In the genomic region with DNA sequence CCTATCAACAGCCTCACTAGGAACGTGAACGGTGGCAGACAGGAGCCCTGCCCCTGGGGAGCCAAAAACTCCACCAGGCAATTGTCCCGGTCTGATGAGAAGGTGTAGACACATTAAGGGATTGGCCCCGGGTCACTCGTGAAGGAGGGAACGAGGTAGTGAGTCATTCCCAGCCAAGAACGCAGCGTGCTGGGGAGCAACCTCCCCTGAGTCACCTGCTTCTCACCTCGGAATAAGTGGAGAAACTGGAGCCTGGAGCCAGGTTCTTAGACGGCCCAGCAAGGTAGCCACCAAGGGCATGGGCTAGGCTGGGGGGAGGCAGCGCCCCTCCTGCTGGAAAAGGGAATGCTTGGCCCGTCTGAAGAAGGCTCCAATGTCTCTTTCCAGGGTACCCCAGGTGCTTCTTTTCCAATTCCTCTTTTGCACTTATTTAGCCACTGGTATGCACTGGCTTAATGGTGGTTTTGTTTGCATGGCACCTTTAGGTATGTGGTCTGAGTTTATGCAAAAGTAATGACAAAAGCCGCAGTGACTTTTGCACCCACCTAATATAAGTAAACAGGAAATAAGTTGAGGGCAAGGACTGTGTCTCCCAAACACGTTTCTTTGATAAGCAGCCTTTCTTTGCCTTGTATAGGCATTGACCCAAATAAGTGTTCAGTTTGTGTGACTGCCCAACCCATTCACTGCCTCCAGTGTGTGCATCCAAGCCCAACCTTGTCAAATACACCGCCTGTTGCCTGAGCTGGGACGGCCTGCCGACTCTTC, we compare ENCODE assay signal across 1 cellular context.
TF ChIP-seq lines count a peak whose summit lies in the region.

No MANE protein-coding gene starts in this region.

TF ChIP-seq in HepG2, 621 proteins besides CTCF, POLR2A, EP300 and RAD21 (continued from another document and continues in another):
- TF ChIP-seq, protein P1, sequence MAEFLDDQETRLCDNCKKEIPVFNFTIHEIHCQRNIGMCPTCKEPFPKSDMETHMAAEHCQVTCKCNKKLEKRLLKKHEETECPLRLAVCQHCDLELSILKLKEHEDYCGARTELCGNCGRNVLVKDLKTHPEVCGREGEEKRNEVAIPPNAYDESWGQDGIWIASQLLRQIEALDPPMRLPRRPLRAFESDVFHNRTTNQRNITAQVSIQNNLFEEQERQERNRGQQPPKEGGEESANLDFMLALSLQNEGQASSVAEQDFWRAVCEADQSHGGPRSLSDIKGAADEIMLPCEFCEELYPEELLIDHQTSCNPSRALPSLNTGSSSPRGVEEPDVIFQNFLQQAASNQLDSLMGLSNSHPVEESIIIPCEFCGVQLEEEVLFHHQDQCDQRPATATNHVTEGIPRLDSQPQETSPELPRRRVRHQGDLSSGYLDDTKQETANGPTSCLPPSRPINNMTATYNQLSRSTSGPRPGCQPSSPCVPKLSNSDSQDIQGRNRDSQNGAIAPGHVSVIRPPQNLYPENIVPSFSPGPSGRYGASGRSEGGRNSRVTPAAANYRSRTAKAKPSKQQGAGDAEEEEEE (CRISPR knock-in tag; IDR thresholded peaks at IDR 0.05; ENCODE audit: borderline replicate concordance) = peak; percentile 77; the same call in 1 of the 2 replicates
- no peak for TF ChIP-seq SRSF4 (IDR thresholded peaks at IDR 0.05; ENCODE audit: low read depth, low read length, poor library complexity, severe bottlenecking)
- TF ChIP-seq HOXA7 (CRISPR knock-in tag; IDR thresholded peaks at IDR 0.05) = no peak
- TF ChIP-seq, protein P2, sequence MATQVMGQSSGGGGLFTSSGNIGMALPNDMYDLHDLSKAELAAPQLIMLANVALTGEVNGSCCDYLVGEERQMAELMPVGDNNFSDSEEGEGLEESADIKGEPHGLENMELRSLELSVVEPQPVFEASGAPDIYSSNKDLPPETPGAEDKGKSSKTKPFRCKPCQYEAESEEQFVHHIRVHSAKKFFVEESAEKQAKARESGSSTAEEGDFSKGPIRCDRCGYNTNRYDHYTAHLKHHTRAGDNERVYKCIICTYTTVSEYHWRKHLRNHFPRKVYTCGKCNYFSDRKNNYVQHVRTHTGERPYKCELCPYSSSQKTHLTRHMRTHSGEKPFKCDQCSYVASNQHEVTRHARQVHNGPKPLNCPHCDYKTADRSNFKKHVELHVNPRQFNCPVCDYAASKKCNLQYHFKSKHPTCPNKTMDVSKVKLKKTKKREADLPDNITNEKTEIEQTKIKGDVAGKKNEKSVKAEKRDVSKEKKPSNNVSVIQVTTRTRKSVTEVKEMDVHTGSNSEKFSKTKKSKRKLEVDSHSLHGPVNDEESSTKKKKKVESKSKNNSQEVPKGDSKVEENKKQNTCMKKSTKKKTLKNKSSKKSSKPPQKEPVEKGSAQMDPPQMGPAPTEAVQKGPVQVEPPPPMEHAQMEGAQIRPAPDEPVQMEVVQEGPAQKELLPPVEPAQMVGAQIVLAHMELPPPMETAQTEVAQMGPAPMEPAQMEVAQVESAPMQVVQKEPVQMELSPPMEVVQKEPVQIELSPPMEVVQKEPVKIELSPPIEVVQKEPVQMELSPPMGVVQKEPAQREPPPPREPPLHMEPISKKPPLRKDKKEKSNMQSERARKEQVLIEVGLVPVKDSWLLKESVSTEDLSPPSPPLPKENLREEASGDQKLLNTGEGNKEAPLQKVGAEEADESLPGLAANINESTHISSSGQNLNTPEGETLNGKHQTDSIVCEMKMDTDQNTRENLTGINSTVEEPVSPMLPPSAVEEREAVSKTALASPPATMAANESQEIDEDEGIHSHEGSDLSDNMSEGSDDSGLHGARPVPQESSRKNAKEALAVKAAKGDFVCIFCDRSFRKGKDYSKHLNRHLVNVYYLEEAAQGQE (IDR thresholded peaks at IDR 0.05; ENCODE audit: borderline replicate concordance in 1 of 2, low read depth in 1 of 2, low read length in 2 of 2) = peak in 1 of 2 experiments; percentile 73; a peak in 2 of 4 replicates
- 0 out of 2 replicates have a peak, but pooled peaks have one; percentile 22 for TF ChIP-seq ZNF530 (CRISPR knock-in tag; IDR thresholded peaks at IDR 0.05; ENCODE audit: low read depth)
- peak; percentile 81 for TF ChIP-seq NCOA2 (CRISPR knock-in tag; IDR thresholded peaks at IDR 0.05)
- TF ChIP-seq CBX5 (CRISPR knock-in tag; IDR thresholded peaks at IDR 0.05; ENCODE audit: borderline replicate concordance) = 0 out of 2 replicates have a peak, but pooled peaks have one; percentile 8
- no peak for TF ChIP-seq SCMH1 (CRISPR knock-in tag; IDR thresholded peaks at IDR 0.05; ENCODE audit: borderline replicate concordance)
- TF ChIP-seq NFRKB (IDR thresholded peaks at IDR 0.05) = 0 out of 2 replicates have a peak, but pooled peaks have one; percentile 16
- TF ChIP-seq ZNF891 (CRISPR knock-in tag; IDR thresholded peaks at IDR 0.05) = no peak; the same call in 1 of the 2 replicates
- no peak for TF ChIP-seq NR2C2 (CRISPR knock-in tag; IDR thresholded peaks at IDR 0.05; ENCODE audit: borderline replicate concordance)
- no peak for TF ChIP-seq ZNF484 (CRISPR knock-in tag; IDR thresholded peaks at IDR 0.05; ENCODE audit: borderline replicate concordance, low read depth)
- peak; percentile 41; the same call in 1 of the 2 replicates for TF ChIP-seq ZNF768 (CRISPR knock-in tag; IDR thresholded peaks at IDR 0.05)
- TF ChIP-seq, protein P3, sequence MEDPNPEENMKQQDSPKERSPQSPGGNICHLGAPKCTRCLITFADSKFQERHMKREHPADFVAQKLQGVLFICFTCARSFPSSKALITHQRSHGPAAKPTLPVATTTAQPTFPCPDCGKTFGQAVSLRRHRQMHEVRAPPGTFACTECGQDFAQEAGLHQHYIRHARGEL (CRISPR knock-in tag; IDR thresholded peaks at IDR 0.05) = no peak
- TF ChIP-seq, protein P4, sequence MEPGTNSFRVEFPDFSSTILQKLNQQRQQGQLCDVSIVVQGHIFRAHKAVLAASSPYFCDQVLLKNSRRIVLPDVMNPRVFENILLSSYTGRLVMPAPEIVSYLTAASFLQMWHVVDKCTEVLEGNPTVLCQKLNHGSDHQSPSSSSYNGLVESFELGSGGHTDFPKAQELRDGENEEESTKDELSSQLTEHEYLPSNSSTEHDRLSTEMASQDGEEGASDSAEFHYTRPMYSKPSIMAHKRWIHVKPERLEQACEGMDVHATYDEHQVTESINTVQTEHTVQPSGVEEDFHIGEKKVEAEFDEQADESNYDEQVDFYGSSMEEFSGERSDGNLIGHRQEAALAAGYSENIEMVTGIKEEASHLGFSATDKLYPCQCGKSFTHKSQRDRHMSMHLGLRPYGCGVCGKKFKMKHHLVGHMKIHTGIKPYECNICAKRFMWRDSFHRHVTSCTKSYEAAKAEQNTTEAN (CRISPR knock-in tag; conservative IDR thresholded peaks at IDR 0.05) = peak; percentile 68
- TF ChIP-seq, protein P5, sequence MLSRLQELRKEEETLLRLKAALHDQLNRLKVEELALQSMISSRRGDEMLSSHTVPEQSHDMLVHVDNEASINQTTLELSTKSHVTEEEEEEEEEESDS (CRISPR knock-in tag; IDR thresholded peaks at IDR 0.05; ENCODE audit: borderline replicate concordance) = peak; percentile 83; the same call in 1 of the 2 replicates
- TF ChIP-seq ZFP62 (CRISPR knock-in tag; IDR thresholded peaks at IDR 0.05) = no peak
- TF ChIP-seq MLLT10 (CRISPR knock-in tag; IDR thresholded peaks at IDR 0.05) = no peak
- TF ChIP-seq, protein P6, sequence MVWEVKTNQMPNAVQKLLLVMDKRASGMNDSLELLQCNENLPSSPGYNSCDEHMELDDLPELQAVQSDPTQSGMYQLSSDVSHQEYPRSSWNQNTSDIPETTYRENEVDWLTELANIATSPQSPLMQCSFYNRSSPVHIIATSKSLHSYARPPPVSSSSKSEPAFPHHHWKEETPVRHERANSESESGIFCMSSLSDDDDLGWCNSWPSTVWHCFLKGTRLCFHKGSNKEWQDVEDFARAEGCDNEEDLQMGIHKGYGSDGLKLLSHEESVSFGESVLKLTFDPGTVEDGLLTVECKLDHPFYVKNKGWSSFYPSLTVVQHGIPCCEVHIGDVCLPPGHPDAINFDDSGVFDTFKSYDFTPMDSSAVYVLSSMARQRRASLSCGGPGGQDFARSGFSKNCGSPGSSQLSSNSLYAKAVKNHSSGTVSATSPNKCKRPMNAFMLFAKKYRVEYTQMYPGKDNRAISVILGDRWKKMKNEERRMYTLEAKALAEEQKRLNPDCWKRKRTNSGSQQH (CRISPR knock-in tag; IDR thresholded peaks at IDR 0.05; ENCODE audit: low read depth) = peak; percentile 80
- TF ChIP-seq, protein P7, sequence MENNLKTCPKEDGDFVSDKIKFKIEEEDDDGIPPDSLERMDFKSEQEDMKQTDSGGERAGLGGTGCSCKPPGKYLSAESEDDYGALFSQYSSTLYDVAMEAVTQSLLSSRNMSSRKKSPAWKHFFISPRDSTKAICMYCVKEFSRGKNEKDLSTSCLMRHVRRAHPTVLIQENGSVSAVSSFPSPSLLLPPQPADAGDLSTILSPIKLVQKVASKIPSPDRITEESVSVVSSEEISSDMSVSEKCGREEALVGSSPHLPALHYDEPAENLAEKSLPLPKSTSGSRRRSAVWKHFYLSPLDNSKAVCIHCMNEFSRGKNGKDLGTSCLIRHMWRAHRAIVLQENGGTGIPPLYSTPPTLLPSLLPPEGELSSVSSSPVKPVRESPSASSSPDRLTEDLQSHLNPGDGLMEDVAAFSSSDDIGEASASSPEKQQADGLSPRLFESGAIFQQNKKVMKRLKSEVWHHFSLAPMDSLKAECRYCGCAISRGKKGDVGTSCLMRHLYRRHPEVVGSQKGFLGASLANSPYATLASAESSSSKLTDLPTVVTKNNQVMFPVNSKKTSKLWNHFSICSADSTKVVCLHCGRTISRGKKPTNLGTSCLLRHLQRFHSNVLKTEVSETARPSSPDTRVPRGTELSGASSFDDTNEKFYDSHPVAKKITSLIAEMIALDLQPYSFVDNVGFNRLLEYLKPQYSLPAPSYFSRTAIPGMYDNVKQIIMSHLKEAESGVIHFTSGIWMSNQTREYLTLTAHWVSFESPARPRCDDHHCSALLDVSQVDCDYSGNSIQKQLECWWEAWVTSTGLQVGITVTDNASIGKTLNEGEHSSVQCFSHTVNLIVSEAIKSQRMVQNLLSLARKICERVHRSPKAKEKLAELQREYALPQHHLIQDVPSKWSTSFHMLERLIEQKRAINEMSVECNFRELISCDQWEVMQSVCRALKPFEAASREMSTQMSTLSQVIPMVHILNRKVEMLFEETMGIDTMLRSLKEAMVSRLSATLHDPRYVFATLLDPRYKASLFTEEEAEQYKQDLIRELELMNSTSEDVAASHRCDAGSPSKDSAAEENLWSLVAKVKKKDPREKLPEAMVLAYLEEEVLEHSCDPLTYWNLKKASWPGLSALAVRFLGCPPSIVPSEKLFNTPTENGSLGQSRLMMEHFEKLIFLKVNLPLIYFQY (CRISPR knock-in tag; IDR thresholded peaks at IDR 0.05; ENCODE audit: borderline replicate concordance) = peak; percentile 98; the same call in 1 of the 2 replicates
- no peak for TF ChIP-seq SMAD1 (CRISPR knock-in tag; IDR thresholded peaks at IDR 0.05; ENCODE audit: borderline replicate concordance, low read depth)
- TF ChIP-seq, protein P8, sequence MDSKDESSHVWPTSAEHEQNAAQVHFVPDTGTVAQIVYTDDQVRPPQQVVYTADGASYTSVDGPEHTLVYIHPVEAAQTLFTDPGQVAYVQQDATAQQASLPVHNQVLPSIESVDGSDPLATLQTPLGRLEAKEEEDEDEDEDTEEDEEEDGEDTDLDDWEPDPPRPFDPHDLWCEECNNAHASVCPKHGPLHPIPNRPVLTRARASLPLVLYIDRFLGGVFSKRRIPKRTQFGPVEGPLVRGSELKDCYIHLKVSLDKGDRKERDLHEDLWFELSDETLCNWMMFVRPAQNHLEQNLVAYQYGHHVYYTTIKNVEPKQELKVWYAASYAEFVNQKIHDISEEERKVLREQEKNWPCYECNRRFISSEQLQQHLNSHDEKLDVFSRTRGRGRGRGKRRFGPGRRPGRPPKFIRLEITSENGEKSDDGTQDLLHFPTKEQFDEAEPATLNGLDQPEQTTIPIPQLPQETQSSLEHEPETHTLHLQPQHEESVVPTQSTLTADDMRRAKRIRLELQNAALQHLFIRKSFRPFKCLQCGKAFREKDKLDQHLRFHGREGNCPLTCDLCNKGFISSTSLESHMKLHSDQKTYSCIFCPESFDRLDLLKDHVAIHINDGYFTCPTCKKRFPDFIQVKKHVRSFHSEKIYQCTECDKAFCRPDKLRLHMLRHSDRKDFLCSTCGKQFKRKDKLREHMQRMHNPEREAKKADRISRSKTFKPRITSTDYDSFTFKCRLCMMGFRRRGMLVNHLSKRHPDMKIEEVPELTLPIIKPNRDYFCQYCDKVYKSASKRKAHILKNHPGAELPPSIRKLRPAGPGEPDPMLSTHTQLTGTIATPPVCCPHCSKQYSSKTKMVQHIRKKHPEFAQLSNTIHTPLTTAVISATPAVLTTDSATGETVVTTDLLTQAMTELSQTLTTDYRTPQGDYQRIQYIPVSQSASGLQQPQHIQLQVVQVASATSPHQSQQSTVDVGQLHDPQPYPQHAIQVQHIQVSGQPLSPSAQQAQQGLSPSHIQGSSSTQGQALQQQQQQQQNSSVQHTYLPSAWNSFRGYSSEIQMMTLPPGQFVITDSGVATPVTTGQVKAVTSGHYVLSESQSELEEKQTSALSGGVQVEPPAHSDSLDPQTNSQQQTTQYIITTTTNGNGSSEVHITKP (CRISPR knock-in tag; IDR thresholded peaks at IDR 0.05; ENCODE audit: low read depth) = peak; percentile 61; the same call in 1 of the 2 replicates
- TF ChIP-seq, protein P9, sequence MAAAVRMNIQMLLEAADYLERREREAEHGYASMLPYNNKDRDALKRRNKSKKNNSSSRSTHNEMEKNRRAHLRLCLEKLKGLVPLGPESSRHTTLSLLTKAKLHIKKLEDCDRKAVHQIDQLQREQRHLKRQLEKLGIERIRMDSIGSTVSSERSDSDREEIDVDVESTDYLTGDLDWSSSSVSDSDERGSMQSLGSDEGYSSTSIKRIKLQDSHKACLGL (CRISPR knock-in tag; IDR thresholded peaks at IDR 0.05) = no peak
- TF ChIP-seq ZNF230 (CRISPR knock-in tag; IDR thresholded peaks at IDR 0.05) = no peak; the same call in 1 of the 2 replicates
- 0 out of 2 replicates have a peak, but pooled peaks have one; percentile 59 for TF ChIP-seq ZNF761 (CRISPR knock-in tag; conservative IDR thresholded peaks at IDR 0.05)
- TF ChIP-seq, protein P10, sequence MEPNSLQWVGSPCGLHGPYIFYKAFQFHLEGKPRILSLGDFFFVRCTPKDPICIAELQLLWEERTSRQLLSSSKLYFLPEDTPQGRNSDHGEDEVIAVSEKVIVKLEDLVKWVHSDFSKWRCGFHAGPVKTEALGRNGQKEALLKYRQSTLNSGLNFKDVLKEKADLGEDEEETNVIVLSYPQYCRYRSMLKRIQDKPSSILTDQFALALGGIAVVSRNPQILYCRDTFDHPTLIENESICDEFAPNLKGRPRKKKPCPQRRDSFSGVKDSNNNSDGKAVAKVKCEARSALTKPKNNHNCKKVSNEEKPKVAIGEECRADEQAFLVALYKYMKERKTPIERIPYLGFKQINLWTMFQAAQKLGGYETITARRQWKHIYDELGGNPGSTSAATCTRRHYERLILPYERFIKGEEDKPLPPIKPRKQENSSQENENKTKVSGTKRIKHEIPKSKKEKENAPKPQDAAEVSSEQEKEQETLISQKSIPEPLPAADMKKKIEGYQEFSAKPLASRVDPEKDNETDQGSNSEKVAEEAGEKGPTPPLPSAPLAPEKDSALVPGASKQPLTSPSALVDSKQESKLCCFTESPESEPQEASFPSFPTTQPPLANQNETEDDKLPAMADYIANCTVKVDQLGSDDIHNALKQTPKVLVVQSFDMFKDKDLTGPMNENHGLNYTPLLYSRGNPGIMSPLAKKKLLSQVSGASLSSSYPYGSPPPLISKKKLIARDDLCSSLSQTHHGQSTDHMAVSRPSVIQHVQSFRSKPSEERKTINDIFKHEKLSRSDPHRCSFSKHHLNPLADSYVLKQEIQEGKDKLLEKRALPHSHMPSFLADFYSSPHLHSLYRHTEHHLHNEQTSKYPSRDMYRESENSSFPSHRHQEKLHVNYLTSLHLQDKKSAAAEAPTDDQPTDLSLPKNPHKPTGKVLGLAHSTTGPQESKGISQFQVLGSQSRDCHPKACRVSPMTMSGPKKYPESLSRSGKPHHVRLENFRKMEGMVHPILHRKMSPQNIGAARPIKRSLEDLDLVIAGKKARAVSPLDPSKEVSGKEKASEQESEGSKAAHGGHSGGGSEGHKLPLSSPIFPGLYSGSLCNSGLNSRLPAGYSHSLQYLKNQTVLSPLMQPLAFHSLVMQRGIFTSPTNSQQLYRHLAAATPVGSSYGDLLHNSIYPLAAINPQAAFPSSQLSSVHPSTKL (CRISPR knock-in tag; IDR thresholded peaks at IDR 0.05) = peak; percentile 92
- no peak for TF ChIP-seq NR2F2 (IDR thresholded peaks at IDR 0.05; ENCODE audit: borderline replicate concordance, low read depth)
